8 cellular contexts compared by ENCODE assay signal in the genomic region with DNA sequence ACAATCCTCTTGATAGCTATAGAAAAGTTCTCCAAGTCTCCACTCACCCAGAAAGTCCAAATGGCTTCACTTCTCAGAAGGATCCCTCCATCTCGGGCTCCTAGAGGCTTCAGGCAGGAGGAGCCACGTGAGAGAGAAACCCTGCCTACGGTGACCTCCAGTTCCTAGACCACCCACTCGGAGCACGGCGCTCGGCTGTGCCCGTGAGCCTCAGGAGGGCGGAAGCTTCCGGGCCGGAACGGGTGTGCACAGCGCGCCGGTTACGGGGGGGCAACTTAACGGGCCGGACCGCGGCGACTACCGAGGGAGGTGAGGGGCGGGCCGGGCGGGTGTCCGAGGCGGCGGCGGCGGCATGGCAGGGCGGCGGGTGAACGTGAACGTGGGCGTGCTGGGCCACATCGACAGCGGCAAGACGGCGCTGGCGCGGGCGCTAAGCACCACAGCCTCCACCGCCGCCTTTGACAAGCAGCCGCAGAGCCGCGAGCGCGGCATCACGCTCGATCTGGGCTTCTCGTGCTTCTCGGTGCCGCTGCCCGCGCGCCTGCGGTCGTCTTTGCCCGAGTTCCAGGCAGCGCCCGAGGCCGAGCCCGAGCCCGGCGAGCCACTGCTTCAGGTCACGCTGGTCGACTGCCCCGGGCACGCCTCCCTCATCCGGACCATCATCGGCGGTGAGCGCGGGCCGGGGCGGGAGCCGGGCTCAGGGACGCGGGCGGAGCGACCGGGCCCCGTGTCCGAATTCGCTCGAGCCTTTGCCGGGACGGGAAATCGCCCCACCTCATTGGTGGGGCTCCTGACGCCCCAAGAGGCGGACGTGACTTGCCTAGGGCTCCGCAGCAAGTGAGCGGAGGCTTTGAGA. TPM values are rescaled to one million over a fixed set of nuclear protein-coding genes. Genes with fewer than 3 reads are reported as not detected.
A peak's percentile ranks its signal among the peaks of the same experiment; 100 is the strongest.
DNase-seq lines count a peak whose midpoint lies in the region; ATAC-seq, FAIRE-seq and TF ChIP-seq lines count a peak whose summit lies in the region.

A gene with protein sequence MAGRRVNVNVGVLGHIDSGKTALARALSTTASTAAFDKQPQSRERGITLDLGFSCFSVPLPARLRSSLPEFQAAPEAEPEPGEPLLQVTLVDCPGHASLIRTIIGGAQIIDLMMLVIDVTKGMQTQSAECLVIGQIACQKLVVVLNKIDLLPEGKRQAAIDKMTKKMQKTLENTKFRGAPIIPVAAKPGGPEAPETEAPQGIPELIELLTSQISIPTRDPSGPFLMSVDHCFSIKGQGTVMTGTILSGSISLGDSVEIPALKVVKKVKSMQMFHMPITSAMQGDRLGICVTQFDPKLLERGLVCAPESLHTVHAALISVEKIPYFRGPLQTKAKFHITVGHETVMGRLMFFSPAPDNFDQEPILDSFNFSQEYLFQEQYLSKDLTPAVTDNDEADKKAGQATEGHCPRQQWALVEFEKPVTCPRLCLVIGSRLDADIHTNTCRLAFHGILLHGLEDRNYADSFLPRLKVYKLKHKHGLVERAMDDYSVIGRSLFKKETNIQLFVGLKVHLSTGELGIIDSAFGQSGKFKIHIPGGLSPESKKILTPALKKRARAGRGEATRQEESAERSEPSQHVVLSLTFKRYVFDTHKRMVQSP (plus strand): TSS at position 326 of the 856 bp plus-strand sequence. CDS start 27 bp downstream, at position 353.

- no peaks in the 10 kb centered on the region for H3K27me3 Mint-ChIP-seq in activated CD4-positive, alpha-beta T cell treated with anti-CD3 and anti-CD28 coated beads, Interleukin-2, amount 10 ng/mL, durations not matched to agents 7 days and 5 days

- peak; percentile 77 to 82; a peak in 3 of 4 replicates for TF ChIP-seq POLR2A in HepG2 (IDR thresholded peaks at IDR 0.05; ENCODE audit: insufficient read depth in 1 of 2, low read depth in 2 of 2, low read length in 2 of 2)

- peak within 1 kb of the TSS; percentile 99 for H3K27ac ChIP-seq in HepG2 (ENCODE audit: extremely low read length, insufficient read depth, low read length)

- POLR2A ChIA-PET in activated CD4-positive, alpha-beta T cell treated with anti-CD3 and anti-CD28 coated beads, Interleukin-2, amount 10 ng/mL, durations not matched to agents 7 days and 5 days (lab: Charles Lee), result interaction anchor here (0.6 kb wide), 1 partner anchor 29 kb away, joined by 4 read pairs; a partner anchor contains a TSS
- POLR2A ChIA-PET in HepG2 (lab: Yijun Ruan, JAX), result interaction anchor here (0.7 to 5.2 kb wide), 11 partner anchors 13 to 201 kb away, joined by 3 to 104 read pairs (median 5); a partner anchor contains a TSS

- TSS peak; percentile 56 for BruUV-seq in HepG2 (replicated peaks; lab: Mats Ljungman, UMichigan)

- no peaks in the 10 kb centered on the region for H3K9me3 ChIP-seq in HepG2 (ENCODE audit: low read length)

- TF ChIP-seq CTCF in HepG2 (CRISPR knock-in tag; IDR thresholded peaks at IDR 0.05), result peak; percentile 26; the same call in 1 of the 2 replicates

- peaks cover 27% of the 10 kb centered on the region for H3K79me2 ChIP-seq in HepG2 (ENCODE audit: insufficient read depth, low read length)

- peak within 1 kb of the TSS; percentile 85 for H2AFZ ChIP-seq in HepG2 (ENCODE audit: low read length)

- H3K27ac Mint-ChIP-seq in activated CD4-positive, alpha-beta T cell treated with anti-CD3 and anti-CD28 coated beads, Interleukin-2, amount 10 ng/mL, durations not matched to agents 7 days and 5 days, result peak within 1 kb of the TSS; percentile 85

- H4K20me1 ChIP-seq in HepG2 (ENCODE audit: insufficient read depth, low read length), result no peaks in the 10 kb centered on the region

- H3K4me2 ChIP-seq in HepG2 (ENCODE audit: low read depth, low read length), result peak within 1 kb of the TSS; percentile 87

- peak within 1 kb of the TSS; percentile 86 to 95 (median 87) for H3K4me3 ChIP-seq in HepG2 (replicated peaks in 1 of 3; ENCODE audit: insufficient read depth in 1 of 3, low read depth in 2 of 3, low read length in 3 of 3)

- H3K36me3 Mint-ChIP-seq in activated CD4-positive, alpha-beta T cell treated with anti-CD3 and anti-CD28 coated beads, Interleukin-2, amount 10 ng/mL, durations not matched to agents 7 days and 5 days (ENCODE audit: low read depth), result peaks cover 21% of the 10 kb centered on the region

- DNase-seq in C1 segment of cervical spinal cord (lab: John Stamatoyannopoulos, UW), result peak in 13 of 14 donors; percentile 29 to 81 (median 67)
- peak; percentile 66 for DNase-seq in GM19240 (ENCODE audit: insufficient read length, low spot score)
- peak; percentile 48 for DNase-seq in NCI-H524 treated with DMSO at 0.1 percent for 48 hours (lab: John Stamatoyannopoulos, UW)
- peak; percentile 82 for DNase-seq in activated CD4-positive, alpha-beta T cell treated with anti-CD3 and anti-CD28 coated beads, Interleukin-2, amount 10 ng/mL, durations not matched to agents 7 days and 5 days
- DNase-seq in dedifferentiated amniotic fluid mesenchymal stem cell (ENCODE audit: extremely low spot score), result peak; percentile 55
- peak; percentile 36 for DNase-seq in HepG2 (ENCODE audit: low spot score)
- DNase-seq in stimulated activated CD4-positive, alpha-beta T cell treated with anti-CD3 and anti-CD28 coated beads, Interleukin-2, amount 100 ng/mL, for 48 hours, result peak; percentile 88 to 89

- TF ChIP-seq EP300 in HepG2 (IDR thresholded peaks at IDR 0.05; ENCODE audit: low read depth in 2 of 2, low read length in 2 of 2), result no peak; a peak in 1 of 4 replicates
- TF ChIP-seq EP300 in HepG2 (CRISPR knock-in tag; IDR thresholded peaks at IDR 0.05; ENCODE audit: borderline replicate concordance), result peak; percentile 35; the same call in 1 of the 2 replicates

- in situ Hi-C loops in HepG2 (cut with HindIII; ENCODE audit: extremely low pct_ligation_motif_present, low pct_unique_long_range_greater_than_20kb), result no loop called here

- peaks cover 49% of the 10 kb centered on the region for H3K4me1 ChIP-seq in HepG2 (ENCODE audit: insufficient read depth, low read length)

- ATAC-seq in HG03442 (IDR thresholded peaks at IDR 0.05; ENCODE audit: unreplicated experiment) (peak; percentile 85), HepG2 (peak; percentile 87)

- CTCF ChIA-PET in activated CD4-positive, alpha-beta T cell treated with anti-CD3 and anti-CD28 coated beads, Interleukin-2, amount 10 ng/mL, durations not matched to agents 7 days and 5 days (lab: Charles Lee), result interaction anchor here (0.6 to 1.2 kb wide), 5 partner anchors 16 to 557 kb away, joined by 3 to 4 read pairs (median 3); no protein-coding TSS in a partner anchor
- CTCF ChIA-PET in HepG2 (lab: Yijun Ruan, JAX; ENCODE audit: low intra/inter-chr PET ratio, low total read pairs), result no interaction called here

- H3K9ac ChIP-seq in HepG2 (ENCODE audit: insufficient read depth, low read depth, low read length), result peak within 1 kb of the TSS; percentile 97

- WGBS in HepG2 (ENCODE audit: low lambda C conversion rate), result under 1% methylated on average over 14 of the region's 95 CpGs

- intact Hi-C loops in HepG2 (cut with micrococcal nuclease; ENCODE audit: unreplicated experiment), result loop anchor here (1.0 to 2.0 kb wide), 2 partner anchors 15 to 29 kb away; no protein-coding TSS in a partner anchor

- peak; percentile 65 for TF ChIP-seq RAD21 in HepG2 (CRISPR knock-in tag; IDR thresholded peaks at IDR 0.05)

- peak within 1 kb of the TSS; percentile 82 for H3K4me3 Mint-ChIP-seq in activated CD4-positive, alpha-beta T cell treated with anti-CD3 and anti-CD28 coated beads, Interleukin-2, amount 10 ng/mL, durations not matched to agents 7 days and 5 days

- no peaks in the 10 kb centered on the region for H3K27me3 ChIP-seq in HepG2 (ENCODE audit: control insufficient read depth in 1 of 2, insufficient read depth in 2 of 2, low read length in 2 of 2)

- FAIRE-seq in HepG2 (lab: Jason Lieb, UNC), result no peak

- no peaks in the 10 kb centered on the region for H3K9me3 Mint-ChIP-seq in activated CD4-positive, alpha-beta T cell treated with anti-CD3 and anti-CD28 coated beads, Interleukin-2, amount 10 ng/mL, durations not matched to agents 7 days and 5 days

- H3K36me3 ChIP-seq in HepG2 (replicated peaks in 1 of 2; ENCODE audit: control insufficient read depth in 1 of 2, insufficient read depth in 2 of 2, low read length in 2 of 2), result peaks cover 3 to 20% of the 10 kb centered on the region in 2 experiments

- H3K4me1 Mint-ChIP-seq in activated CD4-positive, alpha-beta T cell treated with anti-CD3 and anti-CD28 coated beads, Interleukin-2, amount 10 ng/mL, durations not matched to agents 7 days and 5 days, result peaks cover 25% of the 10 kb centered on the region

TF ChIP-seq in HepG2, 621 proteins besides CTCF, POLR2A, EP300 and RAD21 (continues in another document):
- TF ChIP-seq ZNF567 (CRISPR knock-in tag; IDR thresholded peaks at IDR 0.05; ENCODE audit: borderline replicate concordance), result no peak
- 0 out of 2 replicates have a peak, but pooled peaks have one; percentile 77 for TF ChIP-seq CAMTA2 (CRISPR knock-in tag; IDR thresholded peaks at IDR 0.05; ENCODE audit: borderline replicate concordance)
- TF ChIP-seq ZNF335 (CRISPR knock-in tag; IDR thresholded peaks at IDR 0.05), result peak; percentile 78; the same call in 1 of the 2 replicates

RNA-seq across cellular contexts. Expression of the gene that starts here (rescaled TPM):
- total RNA-seq in activated CD4-positive, alpha-beta T cell treated with anti-CD3 and anti-CD28 coated beads, Interleukin-2, amount 10 ng/mL, durations not matched to agents 7 days and 5 days, result 10 to 100 TPM; 16.6 to 17.1 TPM
- total RNA-seq in HepG2 (2016; rRNA removed; fragmentation: Illumina TruSeq; extraction: Trizol), result 6.4 and 7.9 TPM in 2 replicates
- 5.1 and 5.6 TPM in 2 replicates for total RNA-seq in HepG2 (2016; cell fraction: cytosol; rRNA removed; fragmentation: Illumina TruSeq; extraction: Trizol; ENCODE audit: low read depth)
- total RNA-seq in HepG2 (2016; cell fraction: insoluble cytoplasmic fraction; rRNA removed; fragmentation: Illumina TruSeq; extraction: Trizol), result 5.8 and 6.7 TPM in 2 replicates
- 5.6 and 6.3 TPM in 2 replicates for total RNA-seq in HepG2 (2016; cell fraction: membrane; rRNA removed; fragmentation: Illumina TruSeq; extraction: Trizol)
- 7.1 and 7.7 TPM in 2 replicates for total RNA-seq in HepG2 (2016; cell fraction: nucleus; rRNA removed; fragmentation: Illumina TruSeq; extraction: Trizol)
- 24.2 and 27.4 TPM in 2 replicates for polyA plus RNA-seq in HepG2 (2011; rRNA removed)
- 13.2 and 18.2 TPM in 2 replicates for polyA plus RNA-seq in HepG2 (2011; cell fraction: cytosol; rRNA removed)
- 26.2 and 26.5 TPM in 2 replicates for polyA plus RNA-seq in HepG2 (2011; cell fraction: nucleus; rRNA removed)
- 17.5 and 20.3 TPM in 2 replicates for polyA plus RNA-seq in HepG2 (2012)
- 8.0 and 8.6 TPM in 2 replicates for polyA plus RNA-seq in HepG2 (2016; cell fraction: cytosol; fragmentation: Illumina TruSeq; extraction: Trizol; ENCODE audit: low read depth)
- polyA plus RNA-seq in HepG2 (2016; cell fraction: insoluble cytoplasmic fraction; fragmentation: Illumina TruSeq; extraction: Trizol; ENCODE audit: low read depth), result 17.4 and 20.8 TPM in 2 replicates
- 10.3 and 10.7 TPM in 2 replicates for polyA plus RNA-seq in HepG2 (2016; cell fraction: membrane; fragmentation: Illumina TruSeq; extraction: Trizol; ENCODE audit: low read depth)
- polyA plus RNA-seq in HepG2 (2016; cell fraction: nucleus; fragmentation: Illumina TruSeq; extraction: Trizol; ENCODE audit: insufficient read depth, low read depth), result 13.2 and 13.4 TPM in 2 replicates
- polyA minus RNA-seq in HepG2 (2011; rRNA and poly(A)+ RNA removed; ENCODE audit: low replicate concordance), result 28.2 and 50.1 TPM in 2 replicates
- 15.1 and 16.0 TPM in 2 replicates for polyA minus RNA-seq in HepG2 (2011; cell fraction: cytosol; rRNA and poly(A)+ RNA removed)
- polyA minus RNA-seq in HepG2 (2011; cell fraction: nucleus; rRNA and poly(A)+ RNA removed), result 31.0 and 36.3 TPM in 2 replicates

Comparison
In these comparisons a context has a peak if more than half of its experiments do, and no peak if none do; other contexts are left out.
1. Peak in every context shown above with its lines: DNase-seq, ATAC-seq, H3K4me3 ChIP-seq and H3K27ac ChIP-seq.
2. DNase-seq: peak in every context shown above with its lines; median percentile 88 in stimulated activated CD4-positive, alpha-beta T cell treated with anti-CD3 and anti-CD28 coated beads, Interleukin-2, amount 100 ng/mL, for 48 hours; 82 in activated CD4-positive, alpha-beta T cell treated with anti-CD3 and anti-CD28 coated beads, Interleukin-2, amount 10 ng/mL, durations not matched to agents 7 days and 5 days; 67 in C1 segment of cervical spinal cord; 66 in GM19240; 55 in dedifferentiated amniotic fluid mesenchymal stem cell; 48 in NCI-H524 treated with DMSO at 0.1 percent for 48 hours; 36 in HepG2.